Comparison of ENCODE assay signal across 1 cellular context in genomic region chr15:58374147-58374546, GRCh38.
TF ChIP-seq lines count a peak whose summit lies in the region.

No MANE protein-coding gene starts in this region.

TF ChIP-seq in IMR-90, 13 proteins besides CTCF, POLR2A, EP300 and RAD21 (continued from another document):
- no peak for TF ChIP-seq SMC3 (IDR thresholded peaks at IDR 0.05; ENCODE audit: low read depth, low read length)
